In genomic region chr10:38016354-38016753, GRCh38 we compare ENCODE assay signal across 22 cellular contexts.
"Had no signal": no experiment of that assay in that cellular context is flagged by ENCODE, and none has a peak within 500 bp of the region (broad histone marks: within the 10 kb centered on the region; RNA-seq: fewer than 3 reads in every experiment).

No MANE protein-coding gene starts in this region.

- H3K9me3 ChIP-seq: SJCRH30 had no signal

- H3K4me3 ChIP-seq: SJCRH30 had no signal

- H3K27ac ChIP-seq: SJCRH30 had no signal

- ATAC-seq: Panc1, PC-3, Right ventricle myocardium inferior, SK-N-SH treated with all-trans-retinoic acid at 6 μM for 48 hours had no signal

- H3K4me1 ChIP-seq: SJCRH30 had no signal

- H3K27me3 ChIP-seq: SJCRH30 had no signal

- DNase-seq: IMR-90, Karpas-422, KG1, MM.1S, NCI-H1092 treated with DMSO at 0.1 percent for 48 hours, NCI-H1436, NCI-H187, NCI-H2029, NCI-H2081 treated with DMSO at 0.1 percent for 48 hours, NCI-H2171, NCI-H226, NCI-H446, NCI-H510A, NCI-H524 treated with DMSO at 0.1 percent for 48 hours, NCI-H69, NCI-H774, PC-3, SHP77 treated with DMSO at 0.1 percent for 48 hours, SJCRH30 had no signal
